In genomic region chr1:9293512-9294439, GRCh38 we compare ENCODE assay signal across 1 cellular context.
TF ChIP-seq lines count a peak whose summit lies in the region.

No MANE protein-coding gene starts in this region.

TF ChIP-seq in K562, 482 proteins besides CTCF, POLR2A, EP300 and RAD21 (continued from another document and continues in another):
- TF ChIP-seq ID3 (CRISPR knock-in tag; IDR thresholded peaks at IDR 0.05) (no peak), ID3 (tag; IDR thresholded peaks at IDR 0.05) (no peak), ZNF79 (CRISPR knock-in tag; IDR thresholded peaks at IDR 0.05; ENCODE audit: low read depth) (no peak), SFPQ (IDR thresholded peaks at IDR 0.05; ENCODE audit: low read depth, low read length) (no peak), ZFP91 (CRISPR knock-in tag; IDR thresholded peaks at IDR 0.05) (peak; percentile 54; the same call in 1 of the 2 replicates), CBX1 (IDR thresholded peaks at IDR 0.05; ENCODE audit: low read depth) (no peak; the same call in 1 of the 2 replicates), ZNF740 (CRISPR knock-in tag; IDR thresholded peaks at IDR 0.05) (no peak), ZNF740 (tag; IDR thresholded peaks at IDR 0.05) (no peak), TOE1 (IDR thresholded peaks at IDR 0.05; ENCODE audit: borderline replicate concordance) (peak; percentile 17; the same call in 1 of the 2 replicates), TOE1 (CRISPR knock-in tag; IDR thresholded peaks at IDR 0.05; ENCODE audit: borderline replicate concordance, low read depth) (no peak), HLTF (IDR thresholded peaks at IDR 0.05) (peak; percentile 88), OTX1 (CRISPR knock-in tag; IDR thresholded peaks at IDR 0.05) (peak; percentile 34; the same call in 1 of the 2 replicates), RBM25 (IDR thresholded peaks at IDR 0.05; ENCODE audit: low read depth, low read length, severe bottlenecking) (peak; percentile 38), NKRF (IDR thresholded peaks at IDR 0.05; ENCODE audit: borderline replicate concordance) (0 out of 2 replicates have a peak, but pooled peaks have one; percentile 46), GABPB1 (CRISPR knock-in tag; IDR thresholded peaks at IDR 0.05) (no peak), ASH1L (IDR thresholded peaks at IDR 0.05; ENCODE audit: borderline replicate concordance, low read depth, partially characterized antibody) (peak; percentile 16), ARID3B (CRISPR knock-in tag; IDR thresholded peaks at IDR 0.05; ENCODE audit: borderline replicate concordance) (no peak), HNRNPK (IDR thresholded peaks at IDR 0.05; ENCODE audit: low read depth, low read length, poor library complexity, severe bottlenecking) (no peak), LARP7 (IDR thresholded peaks at IDR 0.05) (peak; percentile 74; the same call in 1 of the 2 replicates), CTCFL (IDR thresholded peaks at IDR 0.05; ENCODE audit: borderline replicate concordance, insufficient read depth, low read depth, low read length, poor library complexity, severe bottlenecking) (no peak), MLX (CRISPR knock-in tag; conservative IDR thresholded peaks at IDR 0.05) (no peak), ELF1 (tag; IDR thresholded peaks at IDR 0.05) (no peak), THRA (IDR thresholded peaks at IDR 0.05) (no peak), JUNB (CRISPR knock-in tag; conservative IDR thresholded peaks at IDR 0.05) (no peak), NCOA4 (IDR thresholded peaks at IDR 0.05; ENCODE audit: partially characterized antibody) (peak; percentile 34), PCBP1 (IDR thresholded peaks at IDR 0.05; ENCODE audit: low read depth, low read length, poor library complexity, severe bottlenecking) (peak; percentile 29), MAFG (tag; conservative IDR thresholded peaks at IDR 0.05) (no peak), TAF7 (tag; IDR thresholded peaks at IDR 0.05) (peak; percentile 14; the same call in 1 of the 2 replicates), PML (IDR thresholded peaks at IDR 0.05; ENCODE audit: low read length) (no peak), EGR1 (conservative IDR thresholded peaks at IDR 0.05) (no peak), KHSRP (IDR thresholded peaks at IDR 0.05) (no peak), DPF2 (IDR thresholded peaks at IDR 0.05) (peak; percentile 42; the same call in 1 of the 2 replicates), SP2 (IDR thresholded peaks at IDR 0.05; ENCODE audit: extremely low read depth, low read depth, low read length, poor library complexity, severe bottlenecking) (no peak), ZNF449 (CRISPR knock-in tag; IDR thresholded peaks at IDR 0.05) (no peak), RREB1 (CRISPR knock-in tag; IDR thresholded peaks at IDR 0.05) (no peak), MAZ (CRISPR knock-in tag; conservative IDR thresholded peaks at IDR 0.05 in 1 of 2, IDR thresholded peaks at IDR 0.05 in 1 of 2) (no peak), CTBP1 (IDR thresholded peaks at IDR 0.05; ENCODE audit: borderline replicate concordance) (0 out of 2 replicates have a peak, but pooled peaks have one; percentile 16), NFE2L1 (tag; IDR thresholded peaks at IDR 0.05; ENCODE audit: borderline replicate concordance, low read depth) (no peak), NFRKB (IDR thresholded peaks at IDR 0.05; ENCODE audit: low read depth) (no peak)
